ENCODE assay signal across 8 cellular contexts in the genomic region with DNA sequence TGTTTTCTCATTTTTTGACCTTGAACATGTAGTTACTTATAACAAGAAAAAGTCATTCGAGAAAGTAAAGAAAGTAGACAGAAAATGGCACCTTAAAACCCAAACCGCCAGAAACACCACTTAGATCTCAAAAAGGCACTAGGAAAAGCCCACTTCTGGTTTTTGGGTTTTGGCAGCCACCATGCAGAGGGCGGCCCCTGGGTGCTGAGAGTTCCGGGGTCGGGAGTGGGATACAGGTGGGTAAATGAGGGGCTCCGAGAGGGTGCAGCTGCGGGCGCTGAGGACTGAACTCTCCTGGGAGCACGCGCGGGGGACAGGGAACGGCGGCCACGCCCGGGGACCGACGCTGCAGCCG.
DNase-seq lines count a peak whose midpoint lies in the region; ATAC-seq, FAIRE-seq and TF ChIP-seq lines count a peak whose summit lies in the region.

No MANE protein-coding gene starts in this region.

- peak; percentile 24; the same call in 1 of the 3 replicates for ATAC-seq in RWPE2 (ENCODE audit: low read depth)
- ATAC-seq in GM18907 (IDR thresholded peaks at IDR 0.05; ENCODE audit: unreplicated experiment): no peak
- no peak for ATAC-seq in HG03342 (IDR thresholded peaks at IDR 0.05; ENCODE audit: unreplicated experiment)

- peak; percentile 80 for FAIRE-seq in GM19239 (lab: Jason Lieb, UNC)

- peak overlapping the region; percentile 58 for H3K4me3 ChIP-seq in RWPE2 (ENCODE audit: severe bottlenecking)
- peak overlapping the region; percentile 58 for H3K4me3 ChIP-seq in fibroblast of pulmonary artery (replicated peaks; ENCODE audit: low read depth, low read length)
- H3K4me3 ChIP-seq in skeletal muscle cell (ENCODE audit: low read depth, low read length): peak overlapping the region; percentile 66

- H3K36me3 ChIP-seq in RWPE2 (ENCODE audit: low read depth): no peaks in the 10 kb centered on the region

- TF ChIP-seq CTCF in RWPE2 (IDR thresholded peaks at IDR 0.05; ENCODE audit: poor library complexity, severe bottlenecking) (no peak), fibroblast of pulmonary artery (IDR thresholded peaks at IDR 0.05; ENCODE audit: low read length, missing control alignments) (no peak)

- H3K27ac ChIP-seq in RWPE2 (ENCODE audit: poor library complexity, severe bottlenecking): no peak overlapping the region

- peaks cover 2% of the 10 kb centered on the region for H3K4me1 ChIP-seq in RWPE2 (ENCODE audit: insufficient read depth, poor library complexity, severe bottlenecking)

- DNase-seq in GM19239 (ENCODE audit: insufficient read length, low spot score) (no peak), RWPE2 (ENCODE audit: low spot score) (no peak), fibroblast of pulmonary artery (ENCODE audit: low read depth) (no peak), skeletal muscle cell (ENCODE audit: low read depth) (no peak), 8988T (no peak)
- DNase-seq in activated CD4-positive, alpha-beta T cell treated with anti-CD3 and anti-CD28 coated beads for 48 hours: no peak

- no peaks in the 10 kb centered on the region for H3K27me3 ChIP-seq in RWPE2 (ENCODE audit: insufficient read depth, poor library complexity, severe bottlenecking)

- H3K9me3 ChIP-seq in RWPE2 (ENCODE audit: severe bottlenecking): no peaks in the 10 kb centered on the region
